ENCODE assay signal across 19 cellular contexts in the genomic region with DNA sequence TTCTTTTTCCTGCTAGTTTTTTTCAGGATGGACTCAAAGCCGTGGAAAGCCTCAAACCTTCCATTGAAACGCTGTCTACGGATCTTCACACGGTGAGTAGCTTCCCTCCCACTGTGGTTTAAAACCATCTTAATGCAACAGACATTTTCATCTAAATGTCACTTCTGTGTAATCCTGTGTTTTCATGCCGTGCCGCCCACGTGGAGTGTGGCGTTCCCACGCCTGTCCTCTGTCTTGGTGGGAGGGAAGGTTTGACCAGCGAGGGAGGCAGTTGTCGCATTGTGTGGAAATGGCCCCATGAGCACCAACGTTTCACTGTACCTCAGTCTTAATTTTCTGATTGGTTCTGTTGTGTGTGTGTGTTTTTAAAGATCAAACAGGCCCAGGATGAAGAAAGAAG.
"Had no signal": no experiment of that assay in that cellular context is flagged by ENCODE, and none has a peak within 500 bp of the region (broad histone marks: within the 10 kb centered on the region; RNA-seq: fewer than 3 reads in every experiment).

No MANE protein-coding gene starts in this region.

- H3K4me1 Mint-ChIP-seq: activated CD4-positive, alpha-beta T cell treated with anti-CD3 and anti-CD28 coated beads, Interleukin-2, amount 10 ng/mL, durations not matched to agents 24 days and 14 days had no signal

- H3K27me3 ChIP-seq: suprapubic skin had no signal

- H3K27me3 Mint-ChIP-seq: activated B cell treated with CpG ODN at 0.5 μM for 24 hours; activated naive CD8-positive, alpha-beta T cell had no signal

- H3K9me3 Mint-ChIP-seq: activated B cell treated with CpG ODN at 0.5 μM for 24 hours; activated CD4-positive, alpha-beta T cell treated with anti-CD3 and anti-CD28 coated beads, Interleukin-2, amount 10 ng/mL, durations not matched to agents 24 days and 14 days; central memory CD8-positive, alpha-beta T cell; endodermal cell; nephron progenitor cell had no signal

- H3K4me3 Mint-ChIP-seq: activated B cell treated with CpG ODN at 0.5 μM for 24 hours; activated CD4-positive, alpha-beta T cell treated with anti-CD3 and anti-CD28 coated beads, Interleukin-2, amount 10 ng/mL, durations not matched to agents 24 days and 14 days; activated naive CD8-positive, alpha-beta T cell; central memory CD8-positive, alpha-beta T cell; endodermal cell; nephron progenitor cell; T-helper 17 cell had no signal

- ATAC-seq: esophagus mucosa; left ventricle myocardium superior; right cardiac atrium; stimulated activated naive CD8-positive, alpha-beta T cell treated with anti-CD3 and anti-CD28 coated beads, Interleukin-15, Interleukin-2, amounts not matched to agents 100 U/mL and 50 U/mL, for 24 hours; T-helper 17 cell had no signal

- H3K27ac Mint-ChIP-seq: activated B cell treated with CpG ODN at 0.5 μM for 24 hours; activated CD4-positive, alpha-beta T cell treated with anti-CD3 and anti-CD28 coated beads, Interleukin-2, amount 10 ng/mL, durations not matched to agents 24 days and 14 days; activated naive CD8-positive, alpha-beta T cell; endodermal cell; nephron progenitor cell; T-helper 17 cell had no signal

- H3K4me3 ChIP-seq: prostate gland, suprapubic skin had no signal

- DNase-seq: activated B cell treated with CpG ODN at 0.5 μM for 24 hours; activated CD4-positive, alpha-beta T cell treated with anti-CD3 and anti-CD28 coated beads, Interleukin-2, amount 10 ng/mL, durations not matched to agents 24 days and 14 days; activated gamma-delta T cell treated with Interleukin-2 at 50 U/mL for 16 hours; amniotic stem cell; endodermal cell; hippocampal formation; kidney glomerular epithelial cell; left ventricle myocardium superior; mesendoderm; nephron progenitor cell; occipital lobe; right cardiac atrium; stimulated activated naive CD8-positive, alpha-beta T cell treated with anti-CD3 and anti-CD28 coated beads, Interleukin-15, Interleukin-2, amounts not matched to agents 100 U/mL and 50 U/mL, for 24 hours; T-helper 17 cell had no signal

- H3K9me3 ChIP-seq: prostate gland, suprapubic skin had no signal

- H3K27ac ChIP-seq: prostate gland, suprapubic skin had no signal

- H3K36me3 ChIP-seq: prostate gland had no signal
